Comparison of ENCODE assay signal across 7 cellular contexts in the genomic region with DNA sequence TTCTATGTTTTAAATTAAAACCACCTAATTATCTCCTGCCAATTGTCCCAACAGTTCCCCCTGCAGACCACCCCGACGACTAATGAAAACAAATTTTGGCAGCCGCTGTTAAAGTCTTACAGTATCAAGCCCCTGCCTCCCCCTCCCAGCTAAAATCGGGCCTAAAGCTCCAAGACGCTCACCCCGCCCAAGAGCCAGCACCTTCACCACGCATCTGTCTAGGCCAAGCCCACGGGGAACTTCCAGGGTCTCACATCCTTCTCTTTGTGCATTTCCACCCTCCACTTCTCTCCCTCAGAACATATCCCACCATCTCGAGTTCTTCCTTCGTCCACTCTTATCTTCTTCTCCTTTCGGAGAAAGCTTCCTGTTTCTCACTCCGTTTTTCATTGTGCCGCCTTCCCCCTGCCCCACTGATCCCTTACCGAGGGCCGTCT. TPM values are rescaled to one million over a fixed set of nuclear protein-coding genes. Genes with fewer than 3 reads are reported as not detected.
DNase-seq lines count a peak whose midpoint lies in the region; ATAC-seq, FAIRE-seq and TF ChIP-seq lines count a peak whose summit lies in the region.

No MANE protein-coding gene starts in this region.

- H3K27me3 ChIP-seq in bronchial epithelial cell (ENCODE audit: control insufficient read depth, insufficient read depth, low read length) (no peaks in the 10 kb centered on the region), mesenchymal stem cell (ENCODE audit: control insufficient read depth in 1 of 2, insufficient read depth in 1 of 2, low read length in 2 of 2) (no peaks in the 10 kb centered on the region), subcutaneous abdominal adipose tissue (ENCODE audit: control insufficient read depth in 5 of 5, insufficient read depth in 4 of 5, low read length in 5 of 5) (no peaks in the 10 kb centered on the region)

- peak overlapping the region; percentile 17 for H2AK5ac ChIP-seq in mesenchymal stem cell (ENCODE audit: low read length, severe bottlenecking)

- H3K14ac ChIP-seq in mesenchymal stem cell (ENCODE audit: low read length in 2 of 2) = no peak overlapping the region

- peaks cover 4% of the 10 kb centered on the region for H3K79me1 ChIP-seq in mesenchymal stem cell (replicated peaks; ENCODE audit: low read length, poor library complexity, severe bottlenecking)

- peak overlapping the region; percentile 95 for H3K9ac ChIP-seq in SK-N-MC (ENCODE audit: insufficient read length)
- H3K9ac ChIP-seq in mesenchymal stem cell (ENCODE audit: low read length) = peak overlapping the region; percentile 99
- H3K9ac ChIP-seq in subcutaneous abdominal adipose tissue (ENCODE audit: low read length in 5 of 5) = peak overlapping the region; percentile 85 to 100 (median 98)

- TF ChIP-seq CTCF in bronchial epithelial cell (IDR thresholded peaks at IDR 0.05; ENCODE audit: insufficient read depth, low read length, severe bottlenecking) = no peak

- H3K27ac ChIP-seq in SK-N-MC (peak overlapping the region; percentile 83), mesenchymal stem cell (ENCODE audit: low read length, poor library complexity, severe bottlenecking) (peak overlapping the region; percentile 87), subcutaneous abdominal adipose tissue (ENCODE audit: low read depth, low read length) (peak overlapping the region; percentile 95)

- TF ChIP-seq POLR2A in GM18505 (IDR thresholded peaks at IDR 0.05; ENCODE audit: borderline replicate concordance, extremely low read depth, insufficient read depth, insufficient read length) = no peak

- peak overlapping the region; percentile 81 for H2BK5ac ChIP-seq in mesenchymal stem cell (ENCODE audit: low read depth, low read length, poor library complexity, severe bottlenecking)

- no peak overlapping the region for H2BK12ac ChIP-seq in mesenchymal stem cell (ENCODE audit: low read length in 2 of 2)

- H2AFZ ChIP-seq in mesenchymal stem cell (ENCODE audit: low read depth, low read length) = no peak overlapping the region

- peak overlapping the region; percentile 78 for H4K91ac ChIP-seq in mesenchymal stem cell (ENCODE audit: low read length)

- H3K23ac ChIP-seq in mesenchymal stem cell (ENCODE audit: low read length in 2 of 2) = no peak overlapping the region

- under 1% methylated on average over 15 of the region's 15 CpGs for WGBS in mesenchymal stem cell

- H2BK120ac ChIP-seq in mesenchymal stem cell (ENCODE audit: low read depth, low read length) = peak overlapping the region; percentile 67

- FAIRE-seq in bronchial epithelial cell (lab: Jason Lieb, UNC) = no peak

- peaks cover 1% of the 10 kb centered on the region for H3K4me1 ChIP-seq in mesenchymal stem cell (ENCODE audit: control insufficient read depth, insufficient read depth, low read depth, low read length)
- H3K4me1 ChIP-seq in subcutaneous abdominal adipose tissue (ENCODE audit: control insufficient read depth in 5 of 5, insufficient read depth in 5 of 5, low read length in 5 of 5) = peaks cover 0 to 37% (median 31%) of the 10 kb centered on the region in 5 donors

- H3K4me3 ChIP-seq in SK-N-MC (peak overlapping the region; percentile 98), bronchial epithelial cell (ENCODE audit: low read depth, low read length) (peak overlapping the region; percentile 93), mesenchymal stem cell (ENCODE audit: insufficient read depth in 1 of 2, low read depth in 1 of 2, low read length in 2 of 2) (peak overlapping the region; percentile 92 to 93), subcutaneous abdominal adipose tissue (ENCODE audit: low read depth in 1 of 5, low read length in 5 of 5) (peak overlapping the region; percentile 95 to 100 (median 99))

- peak overlapping the region; percentile 57 for H3K4me2 ChIP-seq in mesenchymal stem cell (ENCODE audit: low read length, poor library complexity, severe bottlenecking)

- ATAC-seq in GM18505 (IDR thresholded peaks at IDR 0.05; ENCODE audit: unreplicated experiment) (peak; percentile 0), HG03159 (IDR thresholded peaks at IDR 0.05; ENCODE audit: unreplicated experiment) (peak; percentile 2), HG03457 (IDR thresholded peaks at IDR 0.05; ENCODE audit: unreplicated experiment) (no peak)

- peak overlapping the region; percentile 53 to 77 for H3K4ac ChIP-seq in mesenchymal stem cell (ENCODE audit: low read depth in 1 of 2, low read length in 2 of 2)

- no peak overlapping the region for H2BK15ac ChIP-seq in mesenchymal stem cell (ENCODE audit: low read depth, poor library complexity, severe bottlenecking)

- H3K18ac ChIP-seq in mesenchymal stem cell (ENCODE audit: low read depth in 1 of 2, low read length in 2 of 2) = peak overlapping the region; percentile 7 to 83

- DNase-seq in SK-N-MC (ENCODE audit: low read depth, low spot score) (no peak), bronchial epithelial cell (ENCODE audit: low read depth) (peak; percentile 29), mesenchymal stem cell (no peak)

- peaks cover 50% of the 10 kb centered on the region for H3K36me3 ChIP-seq in SK-N-MC (ENCODE audit: insufficient read depth, low read length)
- peaks cover 2% of the 10 kb centered on the region for H3K36me3 ChIP-seq in bronchial epithelial cell (ENCODE audit: control insufficient read depth, insufficient read depth, low read length)
- H3K36me3 ChIP-seq in mesenchymal stem cell (ENCODE audit: control insufficient read depth in 1 of 2, insufficient read depth in 2 of 2, low read depth in 1 of 2, low read length in 2 of 2) = peaks cover 3 to 45% of the 10 kb centered on the region in 2 experiments
- H3K36me3 ChIP-seq in subcutaneous abdominal adipose tissue (ENCODE audit: control insufficient read depth in 5 of 5, insufficient read depth in 5 of 5, low read length in 5 of 5) = peaks cover 6 to 24% (median 11%) of the 10 kb centered on the region in 5 donors

- peak overlapping the region; percentile 79 for H4K8ac ChIP-seq in mesenchymal stem cell (ENCODE audit: low read length)

- H3K9me3 ChIP-seq in SK-N-MC (ENCODE audit: low read depth, low read length) (no peaks in the 10 kb centered on the region), mesenchymal stem cell (ENCODE audit: control insufficient read depth, low read length) (no peaks in the 10 kb centered on the region), subcutaneous abdominal adipose tissue (ENCODE audit: control insufficient read depth in 5 of 5, low read length in 5 of 5) (no peaks in the 10 kb centered on the region)

RNA-seq across cellular contexts. Expression of a gene that starts 0.4 kb away (rescaled TPM):
- total RNA-seq in bronchial epithelial cell = 107 and 133 TPM in 2 replicates
- polyA plus RNA-seq in mesenchymal stem cell (2013, experiment 1 of 2) = 170 TPM
- 163 TPM for polyA plus RNA-seq in mesenchymal stem cell (2013, experiment 2 of 2)

RNA-seq across cellular contexts. Expression of a gene that starts 1.6 kb away (rescaled TPM):
- 17.9 and 18.2 TPM in 2 replicates for total RNA-seq in bronchial epithelial cell
- polyA plus RNA-seq in mesenchymal stem cell (2013, experiment 1 of 2) = 13.3 TPM
- polyA plus RNA-seq in mesenchymal stem cell (2013, experiment 2 of 2) = 16.6 TPM
